Comparison of ENCODE assay signal across 20 cellular contexts in genomic region chr3:9777695-9778023, GRCh38. TPM values are rescaled to one million over a fixed set of nuclear protein-coding genes. Genes with fewer than 3 reads are reported as not detected.
DNase-seq lines count a peak whose midpoint lies in the region; ATAC-seq and TF ChIP-seq lines count a peak whose summit lies in the region.
"Had no signal": no experiment of that assay in that cellular context is flagged by ENCODE, and none has a peak within 500 bp of the region (broad histone marks: within the 10 kb centered on the region; RNA-seq: fewer than 3 reads in every experiment).

No MANE protein-coding gene starts in this region.

- no peak overlapping the region for H3K4me2 ChIP-seq in SK-N-SH

- TF ChIP-seq CTCF in SK-N-SH (IDR thresholded peaks at IDR 0.05): no peak

- ATAC-seq in GM21737 (IDR thresholded peaks at IDR 0.05; ENCODE audit: unreplicated experiment): no peak

- H3K4me3 ChIP-seq in SK-N-SH (ENCODE audit: low read depth in 2 of 2, low read length in 1 of 2): no peak overlapping the region
- H3K4me3 ChIP-seq: breast epithelium, left ventricle myocardium inferior, transverse colon had no signal

- no peak for TF ChIP-seq EP300 in SK-N-SH (IDR thresholded peaks at IDR 0.05; ENCODE audit: borderline replicate concordance in 1 of 2, low read depth in 1 of 2, low read length in 1 of 2)

- 93% methylated on average over 1 of the region's 1 CpG for WGBS in SK-N-SH (ENCODE audit: low lambda C conversion rate)

- H4K20me1 ChIP-seq in SK-N-SH (ENCODE audit: insufficient read depth): no peaks in the 10 kb centered on the region

- no peaks in the 10 kb centered on the region for H3K9me3 ChIP-seq in SK-N-SH
- H3K9me3 ChIP-seq: BE2C, breast epithelium, left ventricle myocardium inferior, transverse colon had no signal

- H3K9me2 ChIP-seq in SK-N-SH: no peaks in the 10 kb centered on the region

- CTCF ChIA-PET in SK-N-SH (lab: Yijun Ruan, JAX): no interaction called here

- TF ChIP-seq RAD21 in SK-N-SH (IDR thresholded peaks at IDR 0.05; ENCODE audit: low read length): no peak

- no peak overlapping the region for H2AFZ ChIP-seq in SK-N-SH (ENCODE audit: low read depth)
- H2AFZ ChIP-seq: parathyroid adenoma had no signal

- H3K27ac ChIP-seq in epithelial cell of prostate: peak overlapping the region; percentile 70
- H3K27ac ChIP-seq in SK-N-SH (ENCODE audit: low read depth in 2 of 2, low read length in 1 of 2): peak overlapping the region in 1 of 2 experiments; percentile 6; a peak in 1 of 4 replicates
- H3K27ac ChIP-seq: left ventricle myocardium inferior, parathyroid adenoma had no signal

- DNase-seq in activated naive CD4-positive, alpha-beta T cell treated with anti-CD3 and anti-CD28 coated beads, Interleukin-2, amount 50 U/mL, for 16 hours: peak; percentile 19
- DNase-seq in activated naive CD4-positive, alpha-beta T cell (lab: John Stamatoyannopoulos, UW): no peak
- peak; percentile 45 to 61 for DNase-seq in activated T-cell treated with anti-CD3 and anti-CD28 coated beads, Interleukin-2, amount 50 U/mL, for 48 hours
- DNase-seq in epithelial cell of prostate (ENCODE audit: low read depth, low spot score): no peak
- peak; percentile 73 for DNase-seq in superior temporal gyrus (ENCODE audit: extremely low spot score)
- no peak for DNase-seq in medulla oblongata (ENCODE audit: extremely low spot score)
- DNase-seq in SK-N-SH: no peak
- DNase-seq: activated CD4-positive, CD25-positive, alpha-beta regulatory T cell treated with anti-CD3 and anti-CD28 coated beads, Interleukin-2, amount 50 U/mL, for 72 hours; activated gamma-delta T cell treated with Interleukin-2 at 50 U/mL for 16 hours; BE2C; GDM1; left ventricle myocardium inferior; NCI-H1048; NCI-H2107; NCI-H69; small intestine; transverse colon had no signal

- no peak overlapping the region for H3K9ac ChIP-seq in SK-N-SH
- H3K9ac ChIP-seq: parathyroid adenoma had no signal

- POLR2A ChIA-PET in SK-N-SH (lab: Yijun Ruan, JAX): interaction anchor here (1.1 kb wide), 2 partner anchors 12 to 15 kb away, joined by 3 to 4 read pairs; partner anchors contain the start of genes ARPC4 and TADA3

- H3K79me2 ChIP-seq in SK-N-SH (ENCODE audit: insufficient read depth): no peaks in the 10 kb centered on the region
- H3K79me2 ChIP-seq: parathyroid adenoma had no signal

- H3K27me3 ChIP-seq in SK-N-SH (ENCODE audit: insufficient read depth): no peaks in the 10 kb centered on the region
- H3K27me3 ChIP-seq: BE2C, breast epithelium, transverse colon had no signal

- peaks cover 6 to 16% of the 10 kb centered on the region in 2 experiments for H3K36me3 ChIP-seq in SK-N-SH (replicated peaks in 1 of 2; ENCODE audit: control insufficient read depth in 1 of 2, insufficient read depth in 2 of 2, low read length in 1 of 2)
- H3K36me3 ChIP-seq: BE2C, breast epithelium had no signal

- H3K4me1 ChIP-seq in SK-N-SH (ENCODE audit: control insufficient read depth in 1 of 2, insufficient read depth in 2 of 2, low read depth in 1 of 2, low read length in 1 of 2): no peaks in the 10 kb centered on the region
- H3K4me1 ChIP-seq: BE2C, breast epithelium, parathyroid adenoma had no signal

- H3F3A ChIP-seq in SK-N-SH (replicated peaks; ENCODE audit: insufficient read depth): peaks cover 13% of the 10 kb centered on the region

TF ChIP-seq in SK-N-SH, 30 proteins besides CTCF, POLR2A, EP300 and RAD21:
- TF ChIP-seq JUND (IDR thresholded peaks at IDR 0.05): no peak
- no peak for TF ChIP-seq MEF2A (IDR thresholded peaks at IDR 0.05; ENCODE audit: borderline replicate concordance, low read depth)
- no peak for TF ChIP-seq NFIC (IDR thresholded peaks at IDR 0.05; ENCODE audit: borderline replicate concordance)
- TF ChIP-seq GATA2 (CRISPR knock-in tag; IDR thresholded peaks at IDR 0.05): no peak
- no peak for TF ChIP-seq YY1 (IDR thresholded peaks at IDR 0.05; ENCODE audit: low read depth)
- TF ChIP-seq EZH2phosphoT487 (IDR thresholded peaks at IDR 0.05; ENCODE audit: borderline replicate concordance, low read depth): no peak
- no peak for TF ChIP-seq SMC3 (IDR thresholded peaks at IDR 0.05; ENCODE audit: low read depth, low read length)
- TF ChIP-seq RFX5 (IDR thresholded peaks at IDR 0.05; ENCODE audit: low read length): no peak
- no peak for TF ChIP-seq TEAD4 (IDR thresholded peaks at IDR 0.05; ENCODE audit: borderline replicate concordance, insufficient read depth)
- TF ChIP-seq FOXJ3 (CRISPR knock-in tag; IDR thresholded peaks at IDR 0.05): no peak
- no peak for TF ChIP-seq FOSL2 (IDR thresholded peaks at IDR 0.05; ENCODE audit: borderline replicate concordance, low read depth)
- TF ChIP-seq, protein P1, sequence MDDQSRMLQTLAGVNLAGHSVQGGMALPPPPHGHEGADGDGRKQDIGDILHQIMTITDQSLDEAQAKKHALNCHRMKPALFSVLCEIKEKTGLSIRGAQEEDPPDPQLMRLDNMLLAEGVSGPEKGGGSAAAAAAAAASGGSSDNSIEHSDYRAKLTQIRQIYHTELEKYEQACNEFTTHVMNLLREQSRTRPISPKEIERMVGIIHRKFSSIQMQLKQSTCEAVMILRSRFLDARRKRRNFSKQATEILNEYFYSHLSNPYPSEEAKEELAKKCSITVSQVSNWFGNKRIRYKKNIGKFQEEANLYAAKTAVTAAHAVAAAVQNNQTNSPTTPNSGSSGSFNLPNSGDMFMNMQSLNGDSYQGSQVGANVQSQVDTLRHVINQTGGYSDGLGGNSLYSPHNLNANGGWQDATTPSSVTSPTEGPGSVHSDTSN (IDR thresholded peaks at IDR 0.05): no peak
- no peak for TF ChIP-seq TAF1 (IDR thresholded peaks at IDR 0.05; ENCODE audit: borderline replicate concordance, low read depth, low read length)
- no peak for TF ChIP-seq REST (IDR thresholded peaks at IDR 0.05; ENCODE audit: low read depth, low read length)
- no peak for TF ChIP-seq ELF1 (IDR thresholded peaks at IDR 0.05)
- TF ChIP-seq ZBTB33 (IDR thresholded peaks at IDR 0.05; ENCODE audit: borderline replicate concordance, low read depth): no peak
- TF ChIP-seq MAX (IDR thresholded peaks at IDR 0.05; ENCODE audit: low read depth): no peak

RNA-seq across cellular contexts. Expression of gene CAMK1, which starts 7.9 kb away (rescaled TPM):
- 44.9 and 47.1 TPM in 2 replicates for polyA plus RNA-seq in SK-N-SH (2012; rRNA removed)
- polyA plus RNA-seq in SK-N-SH (2012; cell fraction: cytosol; rRNA removed): 30.5 and 35.8 TPM in 2 replicates
- 39.3 and 46.4 TPM in 2 replicates for polyA plus RNA-seq in SK-N-SH (2012; cell fraction: nucleus; rRNA removed)

RNA-seq across cellular contexts. Expression of gene TADA3, which starts 14.6 kb away (rescaled TPM):
- 84.1 and 102 TPM in 2 replicates for polyA plus RNA-seq in SK-N-SH (2012; rRNA removed)
- 54.6 and 75.9 TPM in 2 replicates for polyA plus RNA-seq in SK-N-SH (2012; cell fraction: cytosol; rRNA removed)
- polyA plus RNA-seq in SK-N-SH (2012; cell fraction: nucleus; rRNA removed): 67.6 and 74.7 TPM in 2 replicates

RNA-seq across cellular contexts. Expression of gene ARPC4, which starts 15.2 kb away (rescaled TPM):
- 220 and 233 TPM in 2 replicates for polyA plus RNA-seq in SK-N-SH (2012; rRNA removed)
- polyA plus RNA-seq in SK-N-SH (2012; cell fraction: cytosol; rRNA removed): 213 and 244 TPM in 2 replicates
- 74.3 and 105 TPM in 2 replicates for polyA plus RNA-seq in SK-N-SH (2012; cell fraction: nucleus; rRNA removed)

RNA-seq across cellular contexts. Expression of gene OGG1, which starts 27.9 kb away (rescaled TPM):
- polyA plus RNA-seq in SK-N-SH (2012; rRNA removed): 26.8 and 30.9 TPM in 2 replicates
- 15.2 and 22.6 TPM in 2 replicates for polyA plus RNA-seq in SK-N-SH (2012; cell fraction: cytosol; rRNA removed)
- 48.8 and 49.9 TPM in 2 replicates for polyA plus RNA-seq in SK-N-SH (2012; cell fraction: nucleus; rRNA removed)

RNA-seq across cellular contexts. Expression of gene TTLL3, which starts 32.4 kb away (rescaled TPM):
- 41.6 and 51.9 TPM in 2 replicates for polyA plus RNA-seq in SK-N-SH (2012; rRNA removed)
- 7.6 and 9.3 TPM in 2 replicates for polyA plus RNA-seq in SK-N-SH (2012; cell fraction: cytosol; rRNA removed)
- polyA plus RNA-seq in SK-N-SH (2012; cell fraction: nucleus; rRNA removed): 487 and 518 TPM in 2 replicates

Comparison
In these comparisons a context has a peak if more than half of its experiments do, and no peak if none do; other contexts are left out.
1. DNase-seq: peak in activated naive CD4-positive, alpha-beta T cell treated with anti-CD3 and anti-CD28 coated beads, Interleukin-2, amount 50 U/mL, for 16 hours (single experiment), activated T-cell treated with anti-CD3 and anti-CD28 coated beads, Interleukin-2, amount 50 U/mL, for 48 hours (2 of 2) and superior temporal gyrus (single experiment); none in activated naive CD4-positive, alpha-beta T cell (0 of 4), epithelial cell of prostate (single experiment), medulla oblongata (single experiment) and SK-N-SH (single experiment).